10 cellular contexts compared by ENCODE assay signal in genomic region chr17:10875411-10875810, GRCh38. TPM values are rescaled to one million over a fixed set of nuclear protein-coding genes. Genes with fewer than 3 reads are reported as not detected.
DNase-seq lines count a peak whose midpoint lies in the region; ATAC-seq and TF ChIP-seq lines count a peak whose summit lies in the region.
"Had no signal": no experiment of that assay in that cellular context is flagged by ENCODE, and none has a peak within 500 bp of the region (broad histone marks: within the 10 kb centered on the region; RNA-seq: fewer than 3 reads in every experiment).

No MANE protein-coding gene starts in this region.

- H3K9ac ChIP-seq in endodermal cell (ENCODE audit: extremely low read depth, low read length, poor library complexity, severe bottlenecking): no peak overlapping the region

- no peak overlapping the region for H3K4me3 Mint-ChIP-seq in endodermal cell

- TF ChIP-seq CTCF in endodermal cell (conservative IDR thresholded peaks at IDR 0.05): no peak

- H3K9me3 ChIP-seq in endodermal cell (ENCODE audit: control insufficient read depth, low read length): no peaks in the 10 kb centered on the region

- peaks cover under 1% of the 10 kb centered on the region for H3K27me3 ChIP-seq in endodermal cell (ENCODE audit: control insufficient read depth, insufficient read depth, low read length, poor library complexity, severe bottlenecking)

- H3K36me3 ChIP-seq in endodermal cell (ENCODE audit: control insufficient read depth, insufficient read depth, low read length): no peaks in the 10 kb centered on the region

- H3K4me1 Mint-ChIP-seq in endodermal cell: peaks cover 21% of the 10 kb centered on the region

- no peaks in the 10 kb centered on the region for H3K4me1 ChIP-seq in endodermal cell (ENCODE audit: control insufficient read depth, insufficient read depth, low read length)

- 42 to 43% methylated on average over 4 to 8 of the region's 9 CpGs for WGBS in endodermal cell (ENCODE audit: insufficient coverage in 1 of 2, insufficient read length in 1 of 2), 2 experiments

- H3K4me3 ChIP-seq in endodermal cell (ENCODE audit: low read length): no peak overlapping the region
- H3K4me3 ChIP-seq: lung had no signal

- H3K27ac Mint-ChIP-seq in endodermal cell: no peak overlapping the region

- H3K36me3 Mint-ChIP-seq in endodermal cell (ENCODE audit: low read depth): no peaks in the 10 kb centered on the region

- ATAC-seq in HG02588 (IDR thresholded peaks at IDR 0.05; ENCODE audit: unreplicated experiment) (no peak), GM19452 (IDR thresholded peaks at IDR 0.05; ENCODE audit: unreplicated experiment) (no peak)

- H3K27ac ChIP-seq in endodermal cell (ENCODE audit: low read depth, low read length): no peak overlapping the region

- peak; percentile 51 for DNase-seq in activated CD8-positive, alpha-beta memory T cell treated with anti-CD3 and anti-CD28 coated beads, Interleukin-2, amount 50 U/mL, for 48 hours
- no peak for DNase-seq in activated CD8-positive, alpha-beta memory T cell treated with anti-CD3 and anti-CD28 coated beads, Interleukin-2, amount 50 U/mL, for 4 hours
- DNase-seq in NOMO-1 treated with DMSO at 0.1 percent for 48 hours (lab: John Stamatoyannopoulos, UW; ENCODE audit: unreplicated experiment) (peak; percentile 65), endodermal cell (peak; percentile 94), retina (peak; percentile 42), kidney tubule cell (ENCODE audit: low spot score) (no peak)

- no peaks in the 10 kb centered on the region for H3K9me3 Mint-ChIP-seq in endodermal cell

- peaks cover 11% of the 10 kb centered on the region for H3K27me3 Mint-ChIP-seq in endodermal cell (ENCODE audit: insufficient read depth)

RNA-seq across cellular contexts. Expression of gene PIRT, which starts 37.5 kb away (rescaled TPM):
- not detected for total RNA-seq in endodermal cell
- not detected for polyA plus RNA-seq in endodermal cell (2013, experiment 1 of 2)
- 0.08 TPM for polyA plus RNA-seq in endodermal cell (2013, experiment 2 of 2)
- total RNA-seq: ureter had no signal
- polyA plus RNA-seq: lung had no signal

Comparison
In these comparisons a context has a peak if more than half of its experiments do, and no peak if none do; other contexts are left out.
1. DNase-seq: peak in activated CD8-positive, alpha-beta memory T cell treated with anti-CD3 and anti-CD28 coated beads, Interleukin-2, amount 50 U/mL, for 48 hours (single experiment), NOMO-1 treated with DMSO at 0.1 percent for 48 hours (single experiment), endodermal cell (single experiment) and retina (single experiment); none in activated CD8-positive, alpha-beta memory T cell treated with anti-CD3 and anti-CD28 coated beads, Interleukin-2, amount 50 U/mL, for 4 hours (single experiment) and kidney tubule cell (single experiment).